In the genomic region with DNA sequence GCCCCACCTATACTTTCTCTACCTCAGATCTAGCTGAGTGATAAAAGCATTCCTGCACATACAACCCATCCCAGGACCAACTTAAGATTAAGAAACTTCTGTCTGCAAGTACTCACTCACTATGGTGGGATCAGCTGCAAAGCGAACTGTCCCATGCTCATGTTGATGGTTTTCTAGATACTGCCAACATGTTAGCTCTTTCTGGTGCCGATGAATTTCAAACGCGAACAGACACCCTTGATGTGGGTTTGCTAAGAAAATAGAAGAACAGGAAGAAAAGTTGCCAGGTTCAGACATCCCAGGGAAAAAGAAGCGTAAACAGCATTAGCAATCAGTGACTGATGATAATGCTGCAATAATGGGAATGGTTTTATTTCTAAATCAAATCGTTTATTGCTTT, we compare ENCODE assay signal across 1 cellular context.
TF ChIP-seq lines count a peak whose summit lies in the region.

No MANE protein-coding gene starts in this region.

TF ChIP-seq in WTC11, 78 proteins besides CTCF, POLR2A, EP300 and RAD21 (continued from another document):
- TF ChIP-seq, protein P1, sequence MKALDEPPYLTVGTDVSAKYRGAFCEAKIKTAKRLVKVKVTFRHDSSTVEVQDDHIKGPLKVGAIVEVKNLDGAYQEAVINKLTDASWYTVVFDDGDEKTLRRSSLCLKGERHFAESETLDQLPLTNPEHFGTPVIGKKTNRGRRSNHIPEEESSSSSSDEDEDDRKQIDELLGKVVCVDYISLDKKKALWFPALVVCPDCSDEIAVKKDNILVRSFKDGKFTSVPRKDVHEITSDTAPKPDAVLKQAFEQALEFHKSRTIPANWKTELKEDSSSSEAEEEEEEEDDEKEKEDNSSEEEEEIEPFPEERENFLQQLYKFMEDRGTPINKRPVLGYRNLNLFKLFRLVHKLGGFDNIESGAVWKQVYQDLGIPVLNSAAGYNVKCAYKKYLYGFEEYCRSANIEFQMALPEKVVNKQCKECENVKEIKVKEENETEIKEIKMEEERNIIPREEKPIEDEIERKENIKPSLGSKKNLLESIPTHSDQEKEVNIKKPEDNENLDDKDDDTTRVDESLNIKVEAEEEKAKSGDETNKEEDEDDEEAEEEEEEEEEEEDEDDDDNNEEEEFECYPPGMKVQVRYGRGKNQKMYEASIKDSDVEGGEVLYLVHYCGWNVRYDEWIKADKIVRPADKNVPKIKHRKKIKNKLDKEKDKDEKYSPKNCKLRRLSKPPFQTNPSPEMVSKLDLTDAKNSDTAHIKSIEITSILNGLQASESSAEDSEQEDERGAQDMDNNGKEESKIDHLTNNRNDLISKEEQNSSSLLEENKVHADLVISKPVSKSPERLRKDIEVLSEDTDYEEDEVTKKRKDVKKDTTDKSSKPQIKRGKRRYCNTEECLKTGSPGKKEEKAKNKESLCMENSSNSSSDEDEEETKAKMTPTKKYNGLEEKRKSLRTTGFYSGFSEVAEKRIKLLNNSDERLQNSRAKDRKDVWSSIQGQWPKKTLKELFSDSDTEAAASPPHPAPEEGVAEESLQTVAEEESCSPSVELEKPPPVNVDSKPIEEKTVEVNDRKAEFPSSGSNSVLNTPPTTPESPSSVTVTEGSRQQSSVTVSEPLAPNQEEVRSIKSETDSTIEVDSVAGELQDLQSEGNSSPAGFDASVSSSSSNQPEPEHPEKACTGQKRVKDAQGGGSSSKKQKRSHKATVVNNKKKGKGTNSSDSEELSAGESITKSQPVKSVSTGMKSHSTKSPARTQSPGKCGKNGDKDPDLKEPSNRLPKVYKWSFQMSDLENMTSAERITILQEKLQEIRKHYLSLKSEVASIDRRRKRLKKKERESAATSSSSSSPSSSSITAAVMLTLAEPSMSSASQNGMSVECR (CRISPR knock-in tag; IDR thresholded peaks at IDR 0.05; ENCODE audit: borderline replicate concordance) = no peak
- TF ChIP-seq ZNF423 (CRISPR knock-in tag; IDR thresholded peaks at IDR 0.05) (no peak), ZNF263 (CRISPR knock-in tag; IDR thresholded peaks at IDR 0.05; ENCODE audit: low read depth) (no peak), OVOL2 (CRISPR knock-in tag; IDR thresholded peaks at IDR 0.05; ENCODE audit: borderline replicate concordance) (no peak)
- TF ChIP-seq, protein P2, sequence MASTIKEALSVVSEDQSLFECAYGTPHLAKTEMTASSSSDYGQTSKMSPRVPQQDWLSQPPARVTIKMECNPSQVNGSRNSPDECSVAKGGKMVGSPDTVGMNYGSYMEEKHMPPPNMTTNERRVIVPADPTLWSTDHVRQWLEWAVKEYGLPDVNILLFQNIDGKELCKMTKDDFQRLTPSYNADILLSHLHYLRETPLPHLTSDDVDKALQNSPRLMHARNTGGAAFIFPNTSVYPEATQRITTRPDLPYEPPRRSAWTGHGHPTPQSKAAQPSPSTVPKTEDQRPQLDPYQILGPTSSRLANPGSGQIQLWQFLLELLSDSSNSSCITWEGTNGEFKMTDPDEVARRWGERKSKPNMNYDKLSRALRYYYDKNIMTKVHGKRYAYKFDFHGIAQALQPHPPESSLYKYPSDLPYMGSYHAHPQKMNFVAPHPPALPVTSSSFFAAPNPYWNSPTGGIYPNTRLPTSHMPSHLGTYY (CRISPR knock-in tag; IDR thresholded peaks at IDR 0.05) = no peak
- TF ChIP-seq, protein P3, sequence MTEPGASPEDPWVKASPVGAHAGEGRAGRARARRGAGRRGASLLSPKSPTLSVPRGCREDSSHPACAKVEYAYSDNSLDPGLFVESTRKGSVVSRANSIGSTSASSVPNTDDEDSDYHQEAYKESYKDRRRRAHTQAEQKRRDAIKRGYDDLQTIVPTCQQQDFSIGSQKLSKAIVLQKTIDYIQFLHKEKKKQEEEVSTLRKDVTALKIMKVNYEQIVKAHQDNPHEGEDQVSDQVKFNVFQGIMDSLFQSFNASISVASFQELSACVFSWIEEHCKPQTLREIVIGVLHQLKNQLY (CRISPR knock-in tag; IDR thresholded peaks at IDR 0.05) = no peak
